In the genomic region with DNA sequence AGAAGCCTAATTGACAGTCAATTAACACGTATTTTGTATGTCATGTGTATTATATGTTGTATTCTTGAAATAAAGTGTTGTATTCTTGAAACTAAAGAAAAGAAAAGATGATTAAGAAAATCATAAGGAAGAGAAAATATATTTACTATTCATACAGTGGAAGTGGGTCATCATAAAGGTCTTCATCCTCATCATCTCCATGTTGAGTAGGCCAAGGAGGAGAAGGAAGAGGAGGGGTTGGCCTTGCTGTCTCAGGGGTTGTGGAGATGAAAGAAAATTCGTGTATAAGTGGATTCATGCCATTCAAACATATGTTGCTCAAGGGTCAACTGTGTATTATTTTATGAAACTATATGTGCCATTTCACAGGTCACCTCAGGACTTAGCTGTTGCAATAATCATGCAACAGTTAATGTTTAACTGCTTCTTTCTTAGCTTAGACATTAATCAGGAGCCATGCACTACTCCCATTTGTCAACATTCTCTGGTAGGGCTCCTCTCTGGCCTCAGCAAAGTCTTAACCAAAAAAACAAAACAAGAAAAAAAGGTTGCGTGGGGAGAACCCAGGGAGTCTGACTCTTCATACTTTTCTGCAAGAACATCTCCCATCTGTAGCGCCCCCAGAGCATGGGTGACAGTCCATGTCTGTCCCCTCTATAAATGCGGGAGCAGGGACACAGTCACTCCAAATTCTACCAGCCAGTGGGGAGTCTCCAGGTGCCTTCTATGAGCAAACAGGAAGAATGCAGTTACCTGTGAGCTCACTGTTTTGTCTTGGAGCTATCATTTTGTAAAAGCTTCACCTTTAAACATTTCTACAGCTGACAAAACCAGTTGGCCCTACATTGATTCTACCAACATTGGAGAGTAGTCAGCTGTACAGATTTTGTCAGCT, we compare ENCODE assay signal across 1 cellular context.
A peak's percentile ranks its signal among the peaks of the same experiment; 100 is the strongest.
TF ChIP-seq lines count a peak whose summit lies in the region.

No MANE protein-coding gene starts in this region.

TF ChIP-seq in HepG2, 621 proteins besides CTCF, POLR2A, EP300 and RAD21 (continued from another document and continues in another):
- TF ChIP-seq, protein P1, sequence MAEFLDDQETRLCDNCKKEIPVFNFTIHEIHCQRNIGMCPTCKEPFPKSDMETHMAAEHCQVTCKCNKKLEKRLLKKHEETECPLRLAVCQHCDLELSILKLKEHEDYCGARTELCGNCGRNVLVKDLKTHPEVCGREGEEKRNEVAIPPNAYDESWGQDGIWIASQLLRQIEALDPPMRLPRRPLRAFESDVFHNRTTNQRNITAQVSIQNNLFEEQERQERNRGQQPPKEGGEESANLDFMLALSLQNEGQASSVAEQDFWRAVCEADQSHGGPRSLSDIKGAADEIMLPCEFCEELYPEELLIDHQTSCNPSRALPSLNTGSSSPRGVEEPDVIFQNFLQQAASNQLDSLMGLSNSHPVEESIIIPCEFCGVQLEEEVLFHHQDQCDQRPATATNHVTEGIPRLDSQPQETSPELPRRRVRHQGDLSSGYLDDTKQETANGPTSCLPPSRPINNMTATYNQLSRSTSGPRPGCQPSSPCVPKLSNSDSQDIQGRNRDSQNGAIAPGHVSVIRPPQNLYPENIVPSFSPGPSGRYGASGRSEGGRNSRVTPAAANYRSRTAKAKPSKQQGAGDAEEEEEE (CRISPR knock-in tag; IDR thresholded peaks at IDR 0.05; ENCODE audit: borderline replicate concordance): no peak
- TF ChIP-seq ZNF790 (CRISPR knock-in tag; IDR thresholded peaks at IDR 0.05; ENCODE audit: borderline replicate concordance) (no peak), ZNF205 (CRISPR knock-in tag; IDR thresholded peaks at IDR 0.05) (no peak), ZNF775 (CRISPR knock-in tag; IDR thresholded peaks at IDR 0.05; ENCODE audit: borderline replicate concordance) (no peak), PHF21A (CRISPR knock-in tag; IDR thresholded peaks at IDR 0.05) (peak; percentile 45; the same call in 1 of the 2 replicates), NFKB2 (CRISPR knock-in tag; IDR thresholded peaks at IDR 0.05; ENCODE audit: borderline replicate concordance) (no peak), JUN (CRISPR knock-in tag; IDR thresholded peaks at IDR 0.05) (no peak), THYN1 (CRISPR knock-in tag; IDR thresholded peaks at IDR 0.05; ENCODE audit: borderline replicate concordance, low read depth) (no peak), NR2F2 (IDR thresholded peaks at IDR 0.05; ENCODE audit: borderline replicate concordance, low read depth) (no peak), HDAC1 (CRISPR knock-in tag; IDR thresholded peaks at IDR 0.05) (0 out of 2 replicates have a peak, but pooled peaks have one; percentile 23), ZNF891 (CRISPR knock-in tag; IDR thresholded peaks at IDR 0.05) (no peak), ZNF792 (CRISPR knock-in tag; IDR thresholded peaks at IDR 0.05) (no peak), ZNF878 (CRISPR knock-in tag; IDR thresholded peaks at IDR 0.05) (0 out of 2 replicates have a peak, but pooled peaks have one; percentile 8), FOXJ3 (CRISPR knock-in tag; IDR thresholded peaks at IDR 0.05; ENCODE audit: borderline replicate concordance) (no peak), ZNF749 (CRISPR knock-in tag; IDR thresholded peaks at IDR 0.05; ENCODE audit: borderline replicate concordance) (no peak), ZNF552 (CRISPR knock-in tag; IDR thresholded peaks at IDR 0.05; ENCODE audit: borderline replicate concordance) (no peak), MYC (CRISPR knock-in tag; IDR thresholded peaks at IDR 0.05; ENCODE audit: borderline replicate concordance) (no peak), ZNF883 (CRISPR knock-in tag; IDR thresholded peaks at IDR 0.05; ENCODE audit: not compliant biosample characterization) (no peak), ELF3 (CRISPR knock-in tag; IDR thresholded peaks at IDR 0.05) (peak; percentile 33; the same call in 1 of the 2 replicates), ZNF569 (CRISPR knock-in tag; IDR thresholded peaks at IDR 0.05; ENCODE audit: borderline replicate concordance) (no peak), ZNF746 (CRISPR knock-in tag; IDR thresholded peaks at IDR 0.05) (no peak), GFI1 (CRISPR knock-in tag; IDR thresholded peaks at IDR 0.05; ENCODE audit: borderline replicate concordance) (0 out of 2 replicates have a peak, but pooled peaks have one; percentile 34), POLR2AphosphoS2 (IDR thresholded peaks at IDR 0.05; ENCODE audit: low read depth, low read length) (no peak), HES4 (CRISPR knock-in tag; IDR thresholded peaks at IDR 0.05; ENCODE audit: borderline replicate concordance) (no peak), NCOA1 (CRISPR knock-in tag; IDR thresholded peaks at IDR 0.05) (no peak), REPIN1 (CRISPR knock-in tag; IDR thresholded peaks at IDR 0.05; ENCODE audit: borderline replicate concordance, low read depth) (no peak)
- TF ChIP-seq, protein P2, sequence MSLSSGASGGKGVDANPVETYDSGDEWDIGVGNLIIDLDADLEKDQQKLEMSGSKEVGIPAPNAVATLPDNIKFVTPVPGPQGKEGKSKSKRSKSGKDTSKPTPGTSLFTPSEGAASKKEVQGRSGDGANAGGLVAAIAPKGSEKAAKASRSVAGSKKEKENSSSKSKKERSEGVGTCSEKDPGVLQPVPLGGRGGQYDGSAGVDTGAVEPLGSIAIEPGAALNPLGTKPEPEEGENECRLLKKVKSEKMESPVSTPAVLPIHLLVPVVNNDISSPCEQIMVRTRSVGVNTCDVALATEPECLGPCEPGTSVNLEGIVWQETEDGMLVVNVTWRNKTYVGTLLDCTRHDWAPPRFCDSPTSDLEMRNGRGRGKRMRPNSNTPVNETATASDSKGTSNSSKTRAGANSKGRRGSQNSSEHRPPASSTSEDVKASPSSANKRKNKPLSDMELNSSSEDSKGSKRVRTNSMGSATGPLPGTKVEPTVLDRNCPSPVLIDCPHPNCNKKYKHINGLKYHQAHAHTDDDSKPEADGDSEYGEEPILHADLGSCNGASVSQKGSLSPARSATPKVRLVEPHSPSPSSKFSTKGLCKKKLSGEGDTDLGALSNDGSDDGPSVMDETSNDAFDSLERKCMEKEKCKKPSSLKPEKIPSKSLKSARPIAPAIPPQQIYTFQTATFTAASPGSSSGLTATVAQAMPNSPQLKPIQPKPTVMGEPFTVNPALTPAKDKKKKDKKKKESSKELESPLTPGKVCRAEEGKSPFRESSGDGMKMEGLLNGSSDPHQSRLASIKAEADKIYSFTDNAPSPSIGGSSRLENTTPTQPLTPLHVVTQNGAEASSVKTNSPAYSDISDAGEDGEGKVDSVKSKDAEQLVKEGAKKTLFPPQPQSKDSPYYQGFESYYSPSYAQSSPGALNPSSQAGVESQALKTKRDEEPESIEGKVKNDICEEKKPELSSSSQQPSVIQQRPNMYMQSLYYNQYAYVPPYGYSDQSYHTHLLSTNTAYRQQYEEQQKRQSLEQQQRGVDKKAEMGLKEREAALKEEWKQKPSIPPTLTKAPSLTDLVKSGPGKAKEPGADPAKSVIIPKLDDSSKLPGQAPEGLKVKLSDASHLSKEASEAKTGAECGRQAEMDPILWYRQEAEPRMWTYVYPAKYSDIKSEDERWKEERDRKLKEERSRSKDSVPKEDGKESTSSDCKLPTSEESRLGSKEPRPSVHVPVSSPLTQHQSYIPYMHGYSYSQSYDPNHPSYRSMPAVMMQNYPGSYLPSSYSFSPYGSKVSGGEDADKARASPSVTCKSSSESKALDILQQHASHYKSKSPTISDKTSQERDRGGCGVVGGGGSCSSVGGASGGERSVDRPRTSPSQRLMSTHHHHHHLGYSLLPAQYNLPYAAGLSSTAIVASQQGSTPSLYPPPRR (CRISPR knock-in tag; IDR thresholded peaks at IDR 0.05; ENCODE audit: borderline replicate concordance): no peak
- TF ChIP-seq, protein P3, sequence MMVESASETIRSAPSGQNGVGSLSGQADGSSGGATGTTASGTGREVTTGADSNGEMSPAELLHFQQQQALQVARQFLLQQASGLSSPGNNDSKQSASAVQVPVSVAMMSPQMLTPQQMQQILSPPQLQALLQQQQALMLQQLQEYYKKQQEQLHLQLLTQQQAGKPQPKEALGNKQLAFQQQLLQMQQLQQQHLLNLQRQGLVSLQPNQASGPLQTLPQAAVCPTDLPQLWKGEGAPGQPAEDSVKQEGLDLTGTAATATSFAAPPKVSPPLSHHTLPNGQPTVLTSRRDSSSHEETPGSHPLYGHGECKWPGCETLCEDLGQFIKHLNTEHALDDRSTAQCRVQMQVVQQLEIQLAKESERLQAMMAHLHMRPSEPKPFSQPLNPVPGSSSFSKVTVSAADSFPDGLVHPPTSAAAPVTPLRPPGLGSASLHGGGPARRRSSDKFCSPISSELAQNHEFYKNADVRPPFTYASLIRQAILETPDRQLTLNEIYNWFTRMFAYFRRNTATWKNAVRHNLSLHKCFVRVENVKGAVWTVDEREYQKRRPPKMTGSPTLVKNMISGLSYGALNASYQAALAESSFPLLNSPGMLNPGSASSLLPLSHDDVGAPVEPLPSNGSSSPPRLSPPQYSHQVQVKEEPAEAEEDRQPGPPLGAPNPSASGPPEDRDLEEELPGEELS (CRISPR knock-in tag; IDR thresholded peaks at IDR 0.05): peak; percentile 66
- TF ChIP-seq, protein P4, sequence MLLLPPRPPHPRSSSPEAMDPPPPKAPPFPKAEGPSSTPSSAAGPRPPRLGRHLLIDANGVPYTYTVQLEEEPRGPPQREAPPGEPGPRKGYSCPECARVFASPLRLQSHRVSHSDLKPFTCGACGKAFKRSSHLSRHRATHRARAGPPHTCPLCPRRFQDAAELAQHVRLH (CRISPR knock-in tag; IDR thresholded peaks at IDR 0.05; ENCODE audit: borderline replicate concordance, low read depth): no peak
- TF ChIP-seq, protein P5, sequence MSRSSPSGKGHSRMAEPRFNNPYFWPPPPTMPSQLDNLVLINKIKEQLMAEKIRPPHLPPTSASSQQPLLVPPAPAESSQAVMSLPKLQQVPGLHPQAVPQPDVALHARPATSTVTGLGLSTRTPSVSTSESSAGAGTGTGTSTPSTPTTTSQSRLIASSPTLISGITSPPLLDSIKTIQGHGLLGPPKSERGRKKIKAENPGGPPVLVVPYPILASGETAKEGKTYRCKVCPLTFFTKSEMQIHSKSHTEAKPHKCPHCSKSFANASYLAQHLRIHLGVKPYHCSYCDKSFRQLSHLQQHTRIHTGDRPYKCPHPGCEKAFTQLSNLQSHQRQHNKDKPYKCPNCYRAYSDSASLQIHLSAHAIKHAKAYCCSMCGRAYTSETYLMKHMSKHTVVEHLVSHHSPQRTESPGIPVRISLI (CRISPR knock-in tag; IDR thresholded peaks at IDR 0.05; ENCODE audit: borderline replicate concordance): peak; percentile 23; the same call in 1 of the 2 replicates
- TF ChIP-seq, protein P6, sequence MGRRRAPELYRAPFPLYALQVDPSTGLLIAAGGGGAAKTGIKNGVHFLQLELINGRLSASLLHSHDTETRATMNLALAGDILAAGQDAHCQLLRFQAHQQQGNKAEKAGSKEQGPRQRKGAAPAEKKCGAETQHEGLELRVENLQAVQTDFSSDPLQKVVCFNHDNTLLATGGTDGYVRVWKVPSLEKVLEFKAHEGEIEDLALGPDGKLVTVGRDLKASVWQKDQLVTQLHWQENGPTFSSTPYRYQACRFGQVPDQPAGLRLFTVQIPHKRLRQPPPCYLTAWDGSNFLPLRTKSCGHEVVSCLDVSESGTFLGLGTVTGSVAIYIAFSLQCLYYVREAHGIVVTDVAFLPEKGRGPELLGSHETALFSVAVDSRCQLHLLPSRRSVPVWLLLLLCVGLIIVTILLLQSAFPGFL (CRISPR knock-in tag; IDR thresholded peaks at IDR 0.05): no peak
- TF ChIP-seq, protein P7, sequence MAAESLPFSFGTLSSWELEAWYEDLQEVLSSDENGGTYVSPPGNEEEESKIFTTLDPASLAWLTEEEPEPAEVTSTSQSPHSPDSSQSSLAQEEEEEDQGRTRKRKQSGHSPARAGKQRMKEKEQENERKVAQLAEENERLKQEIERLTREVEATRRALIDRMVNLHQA (CRISPR knock-in tag; IDR thresholded peaks at IDR 0.05): peak; percentile 96
- TF ChIP-seq, protein P8, sequence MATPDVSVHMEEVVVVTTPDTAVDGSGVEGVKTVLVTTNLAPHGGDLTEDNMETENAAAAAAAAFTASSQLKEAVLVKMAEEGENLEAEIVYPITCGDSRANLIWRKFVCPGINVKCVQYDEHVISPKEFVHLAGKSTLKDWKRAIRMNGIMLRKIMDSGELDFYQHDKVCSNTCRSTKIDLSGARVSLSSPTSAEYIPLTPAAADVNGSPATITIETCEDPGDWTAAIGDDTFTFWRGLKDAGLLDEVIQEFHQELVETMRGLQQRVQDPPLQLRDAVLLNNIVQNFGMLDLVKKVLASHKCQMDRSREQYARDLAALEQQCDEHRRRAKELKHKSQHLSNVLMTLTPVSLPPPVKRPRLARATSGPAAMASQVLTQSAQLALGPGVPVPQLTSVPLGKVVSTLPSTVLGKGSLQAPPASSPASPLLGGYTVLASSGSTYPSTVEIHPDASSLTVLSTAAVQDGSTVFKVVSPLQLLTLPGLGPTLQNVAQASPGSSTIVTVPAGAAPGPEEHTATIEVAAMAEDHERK (CRISPR knock-in tag; IDR thresholded peaks at IDR 0.05; ENCODE audit: low read depth): no peak
- TF ChIP-seq, protein P9, sequence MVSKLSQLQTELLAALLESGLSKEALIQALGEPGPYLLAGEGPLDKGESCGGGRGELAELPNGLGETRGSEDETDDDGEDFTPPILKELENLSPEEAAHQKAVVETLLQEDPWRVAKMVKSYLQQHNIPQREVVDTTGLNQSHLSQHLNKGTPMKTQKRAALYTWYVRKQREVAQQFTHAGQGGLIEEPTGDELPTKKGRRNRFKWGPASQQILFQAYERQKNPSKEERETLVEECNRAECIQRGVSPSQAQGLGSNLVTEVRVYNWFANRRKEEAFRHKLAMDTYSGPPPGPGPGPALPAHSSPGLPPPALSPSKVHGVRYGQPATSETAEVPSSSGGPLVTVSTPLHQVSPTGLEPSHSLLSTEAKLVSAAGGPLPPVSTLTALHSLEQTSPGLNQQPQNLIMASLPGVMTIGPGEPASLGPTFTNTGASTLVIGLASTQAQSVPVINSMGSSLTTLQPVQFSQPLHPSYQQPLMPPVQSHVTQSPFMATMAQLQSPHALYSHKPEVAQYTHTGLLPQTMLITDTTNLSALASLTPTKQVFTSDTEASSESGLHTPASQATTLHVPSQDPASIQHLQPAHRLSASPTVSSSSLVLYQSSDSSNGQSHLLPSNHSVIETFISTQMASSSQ (IDR thresholded peaks at IDR 0.05; ENCODE audit: low read depth): peak; percentile 97
- TF ChIP-seq, protein P9 (CRISPR knock-in tag; IDR thresholded peaks at IDR 0.05; ENCODE audit: borderline replicate concordance): peak; percentile 96
